In genomic region chr2:164599954-164600589, GRCh38 we compare ENCODE assay signal across 8 cellular contexts. TPM values are rescaled to one million over a fixed set of nuclear protein-coding genes. Genes with fewer than 3 reads are reported as not detected.
A peak's percentile ranks its signal among the peaks of the same experiment; 100 is the strongest.
DNase-seq lines count a peak whose midpoint lies in the region; ATAC-seq and TF ChIP-seq lines count a peak whose summit lies in the region.

No MANE protein-coding gene starts in this region.

- peak overlapping the region; percentile 30; the same call in 1 of the 2 replicates for H3K27ac ChIP-seq in ACC112 (ENCODE audit: low read depth, low read length)
- no peak overlapping the region for H3K27ac ChIP-seq in foreskin keratinocyte

- peaks cover 4% of the 10 kb centered on the region for H3K4me1 ChIP-seq in ACC112 (ENCODE audit: control insufficient read depth, insufficient read depth, low read length, unreplicated experiment)
- H3K4me1 ChIP-seq in foreskin keratinocyte = no peaks in the 10 kb centered on the region

- no peaks in the 10 kb centered on the region for H3K36me3 ChIP-seq in ACC112 (ENCODE audit: insufficient read depth, low read length)

- no peaks in the 10 kb centered on the region for H3K79me2 ChIP-seq in ACC112 (ENCODE audit: control insufficient read depth, insufficient read depth, low read length, unreplicated experiment)

- no peaks in the 10 kb centered on the region for H3K27me3 ChIP-seq in ACC112 (ENCODE audit: insufficient read depth, low read length)
- no peaks in the 10 kb centered on the region for H3K27me3 ChIP-seq in foreskin keratinocyte

- ATAC-seq in GM18502 (IDR thresholded peaks at IDR 0.05; ENCODE audit: poor library complexity, unreplicated experiment) (peak; percentile 99), HG02870 (IDR thresholded peaks at IDR 0.05; ENCODE audit: unreplicated experiment) (peak; percentile 99), foreskin keratinocyte (peak; percentile 99)

- peak overlapping the region; percentile 2 for H2AFZ ChIP-seq in ACC112 (ENCODE audit: low read length, unreplicated experiment)

- H3K4me3 ChIP-seq in ACC112 (ENCODE audit: low read depth, low read length) = no peak overlapping the region
- H3K4me3 ChIP-seq in retinal pigment epithelial cell (ENCODE audit: low read length) = no peak overlapping the region

- peak; percentile 98 for TF ChIP-seq CTCF in foreskin keratinocyte (conservative IDR thresholded peaks at IDR 0.05)
- peak; percentile 92 for TF ChIP-seq CTCF in retinal pigment epithelial cell (conservative IDR thresholded peaks at IDR 0.05; ENCODE audit: low read depth, low read length)

- DNase-seq in NCI-H1092 treated with DMSO at 0.1 percent for 48 hours (lab: John Stamatoyannopoulos, UW) = peak; percentile 71
- peak; percentile 61 to 83 for DNase-seq in SW 1271 (lab: John Stamatoyannopoulos, UW)
- peak; percentile 48 to 74 for DNase-seq in foreskin keratinocyte
- DNase-seq in retinal pigment epithelial cell (ENCODE audit: low read depth) = peak; percentile 44
- DNase-seq in effector CD4-positive, alpha-beta T cell = no peak

RNA-seq across cellular contexts. Expression of gene GRB14, which starts 21.2 kb away (rescaled TPM):
- 2.4 and 2.6 TPM in 2 replicates for total RNA-seq in foreskin keratinocyte
- polyA plus RNA-seq in foreskin keratinocyte = 1.5 and 2.5 TPM in 2 replicates
